In genomic region chr7:128708235-128708634, GRCh38 we compare ENCODE assay signal across 22 cellular contexts. TPM values are rescaled to one million over a fixed set of nuclear protein-coding genes. Genes with fewer than 3 reads are reported as not detected.
A peak's percentile ranks its signal among the peaks of the same experiment; 100 is the strongest.
DNase-seq lines count a peak whose midpoint lies in the region; ATAC-seq lines count a peak whose summit lies in the region.
"Had no signal": no experiment of that assay in that cellular context is flagged by ENCODE, and none has a peak within 500 bp of the region (broad histone marks: within the 10 kb centered on the region; RNA-seq: fewer than 3 reads in every experiment).

No MANE protein-coding gene starts in this region.

- H3K4me1 ChIP-seq in HUES64 (ENCODE audit: insufficient read depth, low read length) (peaks cover 31% of the 10 kb centered on the region), ectodermal cell (ENCODE audit: control insufficient read depth, insufficient read depth, low read length) (peaks cover 14% of the 10 kb centered on the region)
- H3K4me1 ChIP-seq: BLaER1, Caco-2 had no signal

- H3K9ac ChIP-seq in HUES64 (ENCODE audit: low read depth, low read length): peak overlapping the region; percentile 8; the same call in 1 of the 2 replicates
- H3K9ac ChIP-seq: BLaER1, SK-N-SH had no signal

- WGBS in HUES64: 36% methylated on average over 2 of the region's 3 CpGs
- 15 to 21% methylated on average over 3 of the region's 3 CpGs for WGBS in ectodermal cell, 2 experiments

- no peaks in the 10 kb centered on the region for H3K27me3 ChIP-seq in HUES64 (ENCODE audit: insufficient read depth, low read length)
- H3K27me3 ChIP-seq in ectodermal cell (ENCODE audit: control insufficient read depth, insufficient read depth, low read length, poor library complexity, severe bottlenecking): no peaks in the 10 kb centered on the region
- H3K27me3 ChIP-seq: BLaER1, MG63 had no signal

- ATAC-seq in HG02588 (IDR thresholded peaks at IDR 0.05; ENCODE audit: unreplicated experiment): no peak

- peaks cover 4% of the 10 kb centered on the region; the same call in 1 of the 2 replicates for H3K9me3 ChIP-seq in HUES64 (ENCODE audit: insufficient read depth, low read depth, low read length)
- no peaks in the 10 kb centered on the region for H3K9me3 ChIP-seq in ectodermal cell (ENCODE audit: control insufficient read depth, low read length)
- H3K9me3 ChIP-seq: Caco-2, MG63, SK-N-SH had no signal

- DNase-seq in iPS-NIHi7 (ENCODE audit: extremely low spot score) (peak; percentile 45), T1000 (lab: John Stamatoyannopoulos, UW) (no peak), NCI-H510A (lab: John Stamatoyannopoulos, UW) (no peak)
- DNase-seq in activated CD4-positive, alpha-beta T cell treated with anti-CD3 and anti-CD28 coated beads for 1 hour: no peak
- DNase-seq: Caco-2; CD4-positive, alpha-beta T cell; DMS 273 treated with DMSO at 0.1 percent for 48 hours; DMS79 treated with DMSO at 0.1 percent for 48 hours; GOT3; Kasumi-1; MG63; NCI-H1417 treated with DMSO at 0.1 percent for 48 hours; NCI-H187 treated with DMSO at 0.1 percent for 48 hours; NCI-H2107; NCI-H748 treated with DMSO at 0.1 percent for 48 hours; SIG-M5; SK-N-SH had no signal

- H3K27ac ChIP-seq in HUES64 (ENCODE audit: low read depth, low read length): peak overlapping the region; percentile 76
- H3K27ac ChIP-seq in ectodermal cell (ENCODE audit: insufficient read depth, low read depth, low read length, poor library complexity, severe bottlenecking): peak overlapping the region; percentile 80
- H3K27ac ChIP-seq: BLaER1, RWPE1 had no signal

- H3K36me3 ChIP-seq in HUES64 (ENCODE audit: insufficient read depth, low read length) (no peaks in the 10 kb centered on the region; the same call in 1 of the 2 replicates), ectodermal cell (ENCODE audit: control insufficient read depth, insufficient read depth, low read length) (no peaks in the 10 kb centered on the region)
- H3K36me3 ChIP-seq: BLaER1, MG63 had no signal

- H3K4me3 ChIP-seq in HUES64 (ENCODE audit: low read length): no peak overlapping the region
- H3K4me3 ChIP-seq in ectodermal cell (ENCODE audit: insufficient read depth, low read depth, low read length): no peak overlapping the region
- H3K4me3 ChIP-seq: BLaER1, MG63 had no signal

RNA-seq across cellular contexts. Expression of gene CALU, which starts 30.9 kb away (rescaled TPM):
- 121 TPM for polyA plus RNA-seq in HUES64 (2013, experiment 1 of 2)
- 138 TPM for polyA plus RNA-seq in HUES64 (2013, experiment 2 of 2)
- 173 TPM for polyA plus RNA-seq in ectodermal cell (2013, experiment 1 of 4)
- polyA plus RNA-seq in ectodermal cell (2013, experiment 2 of 4): 189 TPM
- polyA plus RNA-seq in ectodermal cell (2013, experiment 3 of 4): 146 TPM
- 153 TPM for polyA plus RNA-seq in ectodermal cell (2013, experiment 4 of 4)

RNA-seq across cellular contexts. Expression of gene GARIN1A, which starts 36.1 kb away (rescaled TPM):
- polyA plus RNA-seq in HUES64 (2013, experiment 1 of 2): 0.15 TPM
- not detected for polyA plus RNA-seq in HUES64 (2013, experiment 2 of 2)
- polyA plus RNA-seq in ectodermal cell (2013, experiment 1 of 4): 0.78 TPM
- polyA plus RNA-seq in ectodermal cell (2013, experiment 2 of 4): 0.71 TPM
- polyA plus RNA-seq in ectodermal cell (2013, experiment 3 of 4): 0.21 TPM
- 0.65 TPM for polyA plus RNA-seq in ectodermal cell (2013, experiment 4 of 4)
